ENCODE assay signal across 23 cellular contexts in the genomic region with DNA sequence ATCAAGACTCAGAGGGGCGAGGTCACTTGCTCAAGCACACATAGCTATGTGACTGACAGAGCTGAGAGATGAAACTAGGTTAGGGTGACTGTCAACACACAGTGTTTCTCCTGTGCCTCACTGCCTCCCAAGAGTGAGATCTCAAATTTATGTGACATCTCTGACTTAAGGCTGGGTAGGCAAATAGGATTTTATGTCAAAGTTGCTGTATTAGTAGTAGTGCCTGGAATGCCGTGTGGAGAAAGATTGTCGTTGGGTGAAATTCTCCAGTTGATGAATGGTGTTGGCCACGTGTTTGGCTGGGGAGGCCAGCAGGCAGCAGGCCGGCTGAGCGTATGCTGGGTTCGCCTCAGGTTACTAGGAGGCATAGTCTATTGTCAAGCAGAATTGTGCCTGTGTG.
DNase-seq lines count a peak whose midpoint lies in the region; ATAC-seq, FAIRE-seq and TF ChIP-seq lines count a peak whose summit lies in the region.
"Had no signal": no experiment of that assay in that cellular context is flagged by ENCODE, and none has a peak within 500 bp of the region (broad histone marks: within the 10 kb centered on the region; RNA-seq: fewer than 3 reads in every experiment).

No MANE protein-coding gene starts in this region.

- no peaks in the 10 kb centered on the region for H3K79me1 ChIP-seq in mesenchymal stem cell (replicated peaks; ENCODE audit: low read length, poor library complexity, severe bottlenecking)

- H3K4me3 ChIP-seq in astrocyte of the spinal cord (ENCODE audit: low read depth, low read length), result no peak overlapping the region
- no peak overlapping the region for H3K4me3 ChIP-seq in mesenchymal stem cell (ENCODE audit: insufficient read depth in 1 of 2, low read depth in 1 of 2, low read length in 2 of 2)
- H3K4me3 ChIP-seq: A549, thyroid gland had no signal

- H3K27ac ChIP-seq in mesenchymal stem cell (ENCODE audit: low read length, poor library complexity, severe bottlenecking), result no peak overlapping the region
- H3K27ac ChIP-seq: A549, HL-60, thyroid gland had no signal

- H3K4me2 ChIP-seq in mesenchymal stem cell (ENCODE audit: low read length, poor library complexity, severe bottlenecking), result no peak overlapping the region
- H3K4me2 ChIP-seq: A549 had no signal

- no peak overlapping the region for H2AFZ ChIP-seq in mesenchymal stem cell (ENCODE audit: low read depth, low read length)

- no peak overlapping the region for H3K14ac ChIP-seq in mesenchymal stem cell (ENCODE audit: low read length in 2 of 2)

- no peak for ATAC-seq in GM19023 (IDR thresholded peaks at IDR 0.05; ENCODE audit: unreplicated experiment)
- ATAC-seq: A549; activated CD8-positive, alpha-beta T cell treated with anti-CD3 and anti-CD28 coated beads for 36 hours; stimulated activated memory B cell treated with anti-CD40 and anti-IgM and Interleukin-4, amounts not matched to agents 10 μg/mL and 1 μg/mL and 100 μg/mL, for 72 hours; T-helper 17 cell; WTC11 had no signal

- H3K9me3 ChIP-seq in mesenchymal stem cell (ENCODE audit: control insufficient read depth, low read length), result no peaks in the 10 kb centered on the region
- H3K9me3 ChIP-seq: A549, thyroid gland had no signal

- no peak overlapping the region for H3K18ac ChIP-seq in mesenchymal stem cell (ENCODE audit: low read depth in 1 of 2, low read length in 2 of 2)

- no peak overlapping the region for H2BK120ac ChIP-seq in mesenchymal stem cell (ENCODE audit: low read depth, low read length)

- H2BK12ac ChIP-seq in mesenchymal stem cell (ENCODE audit: low read length in 2 of 2), result peak overlapping the region in 1 of 2 experiments; percentile 90

- H2BK5ac ChIP-seq in mesenchymal stem cell (ENCODE audit: low read depth, low read length, poor library complexity, severe bottlenecking), result no peak overlapping the region

- TF ChIP-seq POLR2A in H54 (IDR thresholded peaks at IDR 0.05; ENCODE audit: low read depth, low read length), result no peak

- TF ChIP-seq CTCF in astrocyte of the spinal cord (IDR thresholded peaks at IDR 0.05; ENCODE audit: low read depth, low read length), result no peak

- no peak overlapping the region for H2AK5ac ChIP-seq in mesenchymal stem cell (ENCODE audit: low read length, severe bottlenecking)

- in situ Hi-C loops in astrocyte of the spinal cord (cut with HindIII; ENCODE audit: low sequenced_read_pairs), result no loop called here
- in situ Hi-C loops in ACHN (cut with HindIII; ENCODE audit: low pct_ligation_motif_present, low pct_unique_long_range_greater_than_20kb, low sequenced_read_pairs), result no loop called here

- H3K23ac ChIP-seq in mesenchymal stem cell (ENCODE audit: low read length in 2 of 2), result no peak overlapping the region

- H3K27me3 ChIP-seq in mesenchymal stem cell (ENCODE audit: control insufficient read depth in 1 of 2, insufficient read depth in 1 of 2, low read length in 2 of 2), result no peaks in the 10 kb centered on the region
- H3K27me3 ChIP-seq: thyroid gland had no signal

- WGBS in mesenchymal stem cell, result 59% methylated on average over 7 of the region's 7 CpGs

- H4K8ac ChIP-seq in mesenchymal stem cell (ENCODE audit: low read length), result no peak overlapping the region

- DNase-seq in A172 (ENCODE audit: low spot score), result peak; percentile 88
- peak; percentile 58 for DNase-seq in H54 (ENCODE audit: insufficient read length, low spot score)
- peak; percentile 60 for DNase-seq in astrocyte of the spinal cord (ENCODE audit: low read depth, low spot score)
- peak; percentile 71 for DNase-seq in mesenchymal stem cell
- no peak for DNase-seq in activated effector memory CD4-positive, alpha-beta T cell treated with Interleukin-2 at 50 U/mL for 16 hours
- DNase-seq in DMS114 treated with DMSO at 0.1 percent for 48 hours (lab: John Stamatoyannopoulos, UW; ENCODE audit: unreplicated experiment), result no peak
- DNase-seq in ACHN, result no peak
- DNase-seq: activated T-cell treated with anti-CD3 and anti-CD28 coated beads, Interleukin-2, amount 50 U/mL, for 48 hours; CD4-positive, alpha-beta T cell; central memory CD4-positive, alpha-beta T cell; DMS79 treated with DMSO at 0.1 percent for 48 hours; islet precursor cell; NCI-H2107; SIG-M5; T-helper 17 cell had no signal

- no peaks in the 10 kb centered on the region for H3K4me1 ChIP-seq in mesenchymal stem cell (ENCODE audit: control insufficient read depth, insufficient read depth, low read depth, low read length)

- no peaks in the 10 kb centered on the region for H3K36me3 ChIP-seq in mesenchymal stem cell (ENCODE audit: control insufficient read depth in 1 of 2, insufficient read depth in 2 of 2, low read depth in 1 of 2, low read length in 2 of 2)
- H3K36me3 ChIP-seq: thyroid gland had no signal

- H4K91ac ChIP-seq in mesenchymal stem cell (ENCODE audit: low read length), result no peak overlapping the region

- H3K4ac ChIP-seq in mesenchymal stem cell (ENCODE audit: low read depth in 1 of 2, low read length in 2 of 2), result no peak overlapping the region

- no peak overlapping the region for H2BK15ac ChIP-seq in mesenchymal stem cell (ENCODE audit: low read depth, poor library complexity, severe bottlenecking)

- peak; percentile 89 for FAIRE-seq in H54 (lab: Jason Lieb, UNC)
- FAIRE-seq: A549, GM19239 had no signal

- H3K9ac ChIP-seq in mesenchymal stem cell (ENCODE audit: low read length), result peak overlapping the region; percentile 58

Comparison
In these comparisons a context has a peak if more than half of its experiments do, and no peak if none do; other contexts are left out.
1. DNase-seq: peak in A172 (single experiment), H54 (single experiment), astrocyte of the spinal cord (single experiment) and mesenchymal stem cell (single experiment); none in activated effector memory CD4-positive, alpha-beta T cell treated with Interleukin-2 at 50 U/mL for 16 hours (single experiment), DMS114 treated with DMSO at 0.1 percent for 48 hours (single experiment) and ACHN (single experiment).